In genomic region chr6:13355043-13355945, GRCh38 we compare ENCODE assay signal across 1 cellular context.
TF ChIP-seq lines count a peak whose summit lies in the region.

No MANE protein-coding gene starts in this region.

TF ChIP-seq in SK-N-SH, 30 proteins besides CTCF, POLR2A, EP300 and RAD21 (continued from another document):
- TF ChIP-seq RCOR1 (IDR thresholded peaks at IDR 0.05; ENCODE audit: low read length) (no peak), TEAD4 (IDR thresholded peaks at IDR 0.05; ENCODE audit: borderline replicate concordance, insufficient read depth) (peak; percentile 96), IRF3 (IDR thresholded peaks at IDR 0.05; ENCODE audit: low read depth, low read length) (no peak), SIN3A (IDR thresholded peaks at IDR 0.05; ENCODE audit: borderline replicate concordance, low read depth, low read length) (0 out of 2 replicates have a peak, but pooled peaks have one; percentile 64), YY1 (IDR thresholded peaks at IDR 0.05; ENCODE audit: low read depth) (peak; percentile 64; the same call in 1 of the 2 replicates), PBX3 (IDR thresholded peaks at IDR 0.05) (peak; percentile 90), MAX (IDR thresholded peaks at IDR 0.05; ENCODE audit: low read depth) (peak; percentile 8), TCF12 (IDR thresholded peaks at IDR 0.05) (peak; percentile 98), RFX5 (IDR thresholded peaks at IDR 0.05; ENCODE audit: low read length) (no peak), POLR2AphosphoS5 (IDR thresholded peaks at IDR 0.05; ENCODE audit: low read depth, low read length) (peak; percentile 87), MEF2A (IDR thresholded peaks at IDR 0.05; ENCODE audit: borderline replicate concordance, low read depth) (peak; percentile 96)
